16 cellular contexts compared by ENCODE assay signal in the genomic region with DNA sequence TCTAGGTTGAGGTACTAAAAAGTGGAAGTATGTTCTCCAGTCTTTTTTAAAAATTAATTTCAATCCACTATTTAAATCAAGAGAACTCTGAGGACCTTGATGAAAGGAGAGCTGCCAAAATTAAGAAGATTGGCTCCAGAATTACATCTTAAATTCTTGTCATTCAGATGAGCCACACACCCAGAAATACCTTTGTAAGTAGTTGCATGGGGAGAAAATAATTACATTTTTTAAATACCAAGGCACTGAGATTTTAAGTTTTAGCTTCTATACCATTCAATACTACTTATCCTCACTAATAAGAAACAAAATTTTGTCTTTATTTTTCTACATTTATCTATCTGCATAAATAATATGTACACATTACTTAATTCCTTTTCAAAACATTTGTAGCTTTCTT.
DNase-seq lines count a peak whose midpoint lies in the region; ATAC-seq and TF ChIP-seq lines count a peak whose summit lies in the region.
"Had no signal": no experiment of that assay in that cellular context is flagged by ENCODE, and none has a peak within 500 bp of the region (broad histone marks: within the 10 kb centered on the region; RNA-seq: fewer than 3 reads in every experiment).

No MANE protein-coding gene starts in this region.

- H3K27ac Mint-ChIP-seq in mesothelial cell of epicardium = peak overlapping the region; percentile 56
- H3K27ac Mint-ChIP-seq: B cell; CD4-positive, CD25-positive, alpha-beta regulatory T cell; CD8-positive, alpha-beta T cell; H9 had no signal

- H3K4me3 Mint-ChIP-seq in mesothelial cell of epicardium = no peak overlapping the region
- H3K4me3 Mint-ChIP-seq: B cell; CD4-positive, CD25-positive, alpha-beta regulatory T cell; CD8-positive, alpha-beta T cell; H9 had no signal

- no peaks in the 10 kb centered on the region for H3K36me3 Mint-ChIP-seq in mesothelial cell of epicardium
- H3K36me3 Mint-ChIP-seq: CD4-positive, CD25-positive, alpha-beta regulatory T cell; CD8-positive, alpha-beta T cell had no signal

- no peak for TF ChIP-seq CTCF in mesothelial cell of epicardium (IDR thresholded peaks at IDR 0.05; ENCODE audit: unreplicated experiment)

- peaks cover 9% of the 10 kb centered on the region for H3K4me1 Mint-ChIP-seq in mesothelial cell of epicardium
- H3K4me1 Mint-ChIP-seq: B cell; CD4-positive, CD25-positive, alpha-beta regulatory T cell had no signal

- H3K27me3 Mint-ChIP-seq in mesothelial cell of epicardium (ENCODE audit: low read depth) = no peaks in the 10 kb centered on the region
- H3K27me3 Mint-ChIP-seq: B cell; CD4-positive, CD25-positive, alpha-beta regulatory T cell had no signal

- TF ChIP-seq RAD21 in Ishikawa (IDR thresholded peaks at IDR 0.05; ENCODE audit: low read depth) = no peak

- H3K9me3 Mint-ChIP-seq in mesothelial cell of epicardium = no peaks in the 10 kb centered on the region
- H3K9me3 Mint-ChIP-seq: CD8-positive, alpha-beta T cell; H9 had no signal

- no peak for TF ChIP-seq EP300 in Ishikawa (IDR thresholded peaks at IDR 0.05; ENCODE audit: borderline replicate concordance)

- peak; percentile 15 for DNase-seq in EH (ENCODE audit: low read depth)
- peak; percentile 20 for DNase-seq in GM03348 (ENCODE audit: low spot score)
- DNase-seq in mesothelial cell of epicardium (ENCODE audit: low spot score in 2 of 2, unreplicated experiment in 2 of 2) = no peak
- DNase-seq in NCI-H1105 (lab: John Stamatoyannopoulos, UW) = no peak
- no peak for DNase-seq in DMS114 treated with DMSO at 0.1 percent for 48 hours (lab: John Stamatoyannopoulos, UW; ENCODE audit: unreplicated experiment)
- DNase-seq: Caco-2; CD4-positive, CD25-positive, alpha-beta regulatory T cell; CD8-positive, alpha-beta T cell; DMS79; H9 had no signal

- ATAC-seq in GM18511 (IDR thresholded peaks at IDR 0.05; ENCODE audit: unreplicated experiment) (no peak), GM21515 (IDR thresholded peaks at IDR 0.05; ENCODE audit: unreplicated experiment) (no peak)
- ATAC-seq: CD8-positive, alpha-beta T cell; GM12878; HCT116 had no signal

TF ChIP-seq in Ishikawa, 13 proteins besides CTCF, POLR2A, EP300 and RAD21:
- no peak for TF ChIP-seq EGR1 (IDR thresholded peaks at IDR 0.05)
- peak; percentile 61 for TF ChIP-seq TEAD4 (IDR thresholded peaks at IDR 0.05)

Comparison
In these comparisons a context has a peak if more than half of its experiments do, and no peak if none do; other contexts are left out.
1. DNase-seq: peak in EH (single experiment) and GM03348 (single experiment); none in mesothelial cell of epicardium (0 of 2), NCI-H1105 (single experiment) and DMS114 treated with DMSO at 0.1 percent for 48 hours (single experiment).